29 cellular contexts compared by ENCODE assay signal in genomic region chrX:70044541-70045245, GRCh38. TPM values are rescaled to one million over a fixed set of nuclear protein-coding genes. Genes with fewer than 3 reads are reported as not detected.
DNase-seq lines count a peak whose midpoint lies in the region; ATAC-seq and TF ChIP-seq lines count a peak whose summit lies in the region.
"Had no signal": no experiment of that assay in that cellular context is flagged by ENCODE, and none has a peak within 500 bp of the region (broad histone marks: within the 10 kb centered on the region; RNA-seq: fewer than 3 reads in every experiment).

No MANE protein-coding gene starts in this region.

- H3F3A ChIP-seq in PC-3 (ENCODE audit: low read length, unreplicated experiment) (no peaks in the 10 kb centered on the region), GM23338 (replicated peaks; ENCODE audit: low read depth) (no peaks in the 10 kb centered on the region)

- TF ChIP-seq CTCF in PC-3 (conservative IDR thresholded peaks at IDR 0.05; ENCODE audit: low read depth, low read length): no peak
- TF ChIP-seq CTCF in fibroblast of pulmonary artery (IDR thresholded peaks at IDR 0.05; ENCODE audit: low read length, missing control alignments): no peak
- TF ChIP-seq CTCF in spleen (IDR thresholded peaks at IDR 0.05 in 8 of 11, conservative IDR thresholded peaks at IDR 0.05 in 3 of 11): no peak
- no peak for TF ChIP-seq CTCF in GM23338 (conservative IDR thresholded peaks at IDR 0.05; ENCODE audit: low read depth in 2 of 2)

- no peak overlapping the region for H3K9ac ChIP-seq in PC-3 (ENCODE audit: low read length)

- no peak for TF ChIP-seq POLR2A in spleen (IDR thresholded peaks at IDR 0.05)

- no peaks in the 10 kb centered on the region for H3K9me3 ChIP-seq in PC-3 (ENCODE audit: low read length)
- H3K9me3 ChIP-seq in spleen: no peaks in the 10 kb centered on the region
- H3K9me3 ChIP-seq: heart right ventricle had no signal

- POLR2A ChIA-PET in PC-3 (lab: Charles Lee; ENCODE audit: unreplicated experiment): no interaction called here

- no peaks in the 10 kb centered on the region for H3K9me3 Mint-ChIP-seq in GM23338
- H3K9me3 Mint-ChIP-seq: activated CD4-positive, alpha-beta T cell treated with anti-CD3 and anti-CD28 coated beads, Interleukin-2, amount 10 ng/mL, durations not matched to agents 7 days and 5 days; activated T-cell treated with anti-CD3 and anti-CD28 coated beads, Interleukin-2, amount 50 U/mL, for 72 hours; CD4-positive, alpha-beta T cell had no signal

- ATAC-seq in PC-3 (peak; percentile 66), GM23338 (no peak), GM21825 (IDR thresholded peaks at IDR 0.05; ENCODE audit: unreplicated experiment) (no peak)
- ATAC-seq: activated T-cell treated with anti-CD3 and anti-CD28 coated beads, Interleukin-2, amount 50 U/mL, for 72 hours; heart right ventricle; left colon had no signal

- no peaks in the 10 kb centered on the region for H3K79me2 ChIP-seq in PC-3 (ENCODE audit: low read length)
- H3K79me2 ChIP-seq in GM23338 (replicated peaks; ENCODE audit: insufficient read depth): no peaks in the 10 kb centered on the region

- intact Hi-C loops in PC-3 (cut with micrococcal nuclease): no loop called here
- intact Hi-C loops in spleen (cut with DNase I; ENCODE audit: low total_unique reads): no loop called here

- WGBS in spleen, 5 donors: 59 to 88% (median 70%) methylated on average over 4 of the region's 4 CpGs

- H3K9me2 ChIP-seq in PC-3 (replicated peaks; ENCODE audit: low read length): no peaks in the 10 kb centered on the region
- H3K9me2 ChIP-seq in GM23338 (ENCODE audit: insufficient read depth): no peaks in the 10 kb centered on the region

- H3K27ac ChIP-seq in PC-3 (ENCODE audit: low read length) (peak overlapping the region; percentile 62), spleen (no peak overlapping the region), GM23338 (ENCODE audit: low read depth) (no peak overlapping the region)
- H3K27ac ChIP-seq: heart right ventricle, HL-60, RWPE1, SK-N-MC had no signal

- H3K4me1 ChIP-seq in PC-3 (ENCODE audit: insufficient read depth, low read length): peaks cover 47% of the 10 kb centered on the region
- no peaks in the 10 kb centered on the region for H3K4me1 ChIP-seq in spleen
- H3K4me1 ChIP-seq in GM23338 (ENCODE audit: insufficient read depth): no peaks in the 10 kb centered on the region

- BruUV-seq in PC-3 (replicated peaks; lab: Mats Ljungman, UMichigan): no TSS peak

- no peak overlapping the region for H3K27ac Mint-ChIP-seq in GM23338
- H3K27ac Mint-ChIP-seq: activated CD4-positive, alpha-beta T cell treated with anti-CD3 and anti-CD28 coated beads, Interleukin-2, amount 10 ng/mL, durations not matched to agents 7 days and 5 days; activated T-cell treated with anti-CD3 and anti-CD28 coated beads, Interleukin-2, amount 50 U/mL, for 72 hours; CD4-positive, alpha-beta T cell; H9; naive B cell had no signal

- H3K4me1 Mint-ChIP-seq in GM23338: peaks cover 2% of the 10 kb centered on the region
- H3K4me1 Mint-ChIP-seq: activated CD4-positive, alpha-beta T cell treated with anti-CD3 and anti-CD28 coated beads, Interleukin-2, amount 10 ng/mL, durations not matched to agents 7 days and 5 days; H9; naive B cell had no signal

- peak; percentile 21 for DNase-seq in EL
- DNase-seq in PC-3: peak; percentile 61
- DNase-seq in fibroblast of pulmonary artery (ENCODE audit: low read depth): peak; percentile 41
- peak; percentile 70 for DNase-seq in spleen
- DNase-seq in GM23338 (ENCODE audit: low spot score): no peak
- DNase-seq in ureter (ENCODE audit: low spot score): no peak
- DNase-seq: activated CD4-positive, alpha-beta T cell treated with anti-CD3 and anti-CD28 coated beads, Interleukin-2, amount 10 ng/mL, durations not matched to agents 7 days and 5 days; activated naive CD4-positive, alpha-beta T cell treated with Interleukin-2 at 50 U/mL for 16 hours; activated T-cell treated with anti-CD3 and anti-CD28 coated beads, Interleukin-2, amount 50 U/mL, for 72 hours; CD4-positive, alpha-beta T cell; DMS153; H9; heart right ventricle; left colon; naive B cell; NCI-H2029 treated with DMSO at 0.1 percent for 48 hours; NCI-H82; nucleus accumbens; stimulated activated CD4-positive, alpha-beta T cell treated with anti-CD3 and anti-CD28 coated beads, Interleukin-4, amount 100 ng/mL, for 1 hour; stimulated activated naive CD4-positive, alpha-beta T cell had no signal

- H3K36me3 ChIP-seq in PC-3 (ENCODE audit: low read depth, low read length) (no peaks in the 10 kb centered on the region), spleen (no peaks in the 10 kb centered on the region), GM23338 (ENCODE audit: insufficient read depth) (no peaks in the 10 kb centered on the region)
- H3K36me3 ChIP-seq: heart right ventricle had no signal

- H3K27me3 ChIP-seq in PC-3 (ENCODE audit: low read length) (no peaks in the 10 kb centered on the region), spleen (replicated peaks in 1 of 7) (peaks cover 0 to 14% (median 0%) of the 10 kb centered on the region in 7 donors), GM23338 (ENCODE audit: insufficient read depth) (no peaks in the 10 kb centered on the region)

- CTCF ChIA-PET in PC-3 (lab: Charles Lee): no interaction called here

- H3K4me2 ChIP-seq in PC-3 (ENCODE audit: low read length) (peak overlapping the region; percentile 12; the same call in 1 of the 2 replicates), GM23338 (no peak overlapping the region)

- no peaks in the 10 kb centered on the region for H4K20me1 ChIP-seq in PC-3 (ENCODE audit: low read length)
- no peaks in the 10 kb centered on the region for H4K20me1 ChIP-seq in GM23338 (replicated peaks; ENCODE audit: insufficient read depth)

- H3K27me3 Mint-ChIP-seq in GM23338 (ENCODE audit: insufficient read depth, low read depth, poor library complexity): peaks cover 2% of the 10 kb centered on the region
- H3K27me3 Mint-ChIP-seq: CD4-positive, alpha-beta T cell had no signal

- H2AFZ ChIP-seq in PC-3 (ENCODE audit: low read length) (no peak overlapping the region), GM23338 (no peak overlapping the region)

- H3K4me3 Mint-ChIP-seq in GM23338: no peak overlapping the region
- H3K4me3 Mint-ChIP-seq: activated CD4-positive, alpha-beta T cell treated with anti-CD3 and anti-CD28 coated beads, Interleukin-2, amount 10 ng/mL, durations not matched to agents 7 days and 5 days; activated T-cell treated with anti-CD3 and anti-CD28 coated beads, Interleukin-2, amount 50 U/mL, for 72 hours; CD4-positive, alpha-beta T cell; H9; naive B cell had no signal

- H3K4me3 ChIP-seq in PC-3 (ENCODE audit: low read length) (no peak overlapping the region), fibroblast of pulmonary artery (replicated peaks; ENCODE audit: low read depth, low read length) (no peak overlapping the region), spleen (no peak overlapping the region), GM23338 (no peak overlapping the region)
- H3K4me3 ChIP-seq: heart right ventricle, SK-N-MC had no signal

- H3K36me3 Mint-ChIP-seq in GM23338 (ENCODE audit: low read depth): no peaks in the 10 kb centered on the region
- H3K36me3 Mint-ChIP-seq: naive B cell had no signal

TF ChIP-seq in GM23338, 12 proteins besides CTCF, POLR2A, EP300 and RAD21:
- TF ChIP-seq ZNF114 (CRISPR knock-in tag; IDR thresholded peaks at IDR 0.05) (no peak), JUNB (IDR thresholded peaks at IDR 0.05; ENCODE audit: unreplicated experiment) (no peak)

RNA-seq across cellular contexts. Expression of gene AWAT2, which starts 5.0 kb away (rescaled TPM):
- not detected in 2 replicates for total RNA-seq in PC-3 (2014; rRNA removed)
- not detected for total RNA-seq in spleen
- polyA plus RNA-seq in spleen: not detected
- total RNA-seq in GM23338 (2014; rRNA removed; shearing (Covaris generic)): not detected in 2 replicates
- not detected in 2 replicates for polyA plus RNA-seq in GM23338 (2016; fragmentation: Nextera tagmentation; extraction: Ambion mirVana)
- total RNA-seq in ureter: not detected
- total RNA-seq: activated CD4-positive, alpha-beta T cell treated with anti-CD3 and anti-CD28 coated beads, Interleukin-2, amount 10 ng/mL, durations not matched to agents 7 days and 5 days; activated T-cell treated with anti-CD3 and anti-CD28 coated beads, Interleukin-2, amount 50 U/mL, for 72 hours; CD4-positive, alpha-beta T cell; fibroblast of lung; H9; heart right ventricle; left colon; mesenteric fat pad; renal cortical epithelial cell; T-helper 2 cell treated with Interferon-gamma antibody and Interleukin-4, amounts not matched to agents 100 ng/mL and 5 ng/mL, for 36 hours; temporal lobe had no signal
- polyA plus RNA-seq: fibroblast of lung, heart right ventricle had no signal

RNA-seq across cellular contexts. Expression of gene OTUD6A, which starts 17.6 kb away (rescaled TPM):
- not detected in 2 replicates for total RNA-seq in PC-3 (2014; rRNA removed)
- total RNA-seq in spleen: not detected
- not detected for polyA plus RNA-seq in spleen
- 0.17 TPM in 1 of 2 replicates, not detected in the other for total RNA-seq in GM23338 (2014; rRNA removed; shearing (Covaris generic))
- polyA plus RNA-seq in GM23338 (2016; fragmentation: Nextera tagmentation; extraction: Ambion mirVana): not detected in 2 replicates
- total RNA-seq in ureter: not detected
- total RNA-seq: activated CD4-positive, alpha-beta T cell treated with anti-CD3 and anti-CD28 coated beads, Interleukin-2, amount 10 ng/mL, durations not matched to agents 7 days and 5 days; activated T-cell treated with anti-CD3 and anti-CD28 coated beads, Interleukin-2, amount 50 U/mL, for 72 hours; CD4-positive, alpha-beta T cell; fibroblast of lung; H9; heart right ventricle; left colon; mesenteric fat pad; renal cortical epithelial cell; T-helper 2 cell treated with Interferon-gamma antibody and Interleukin-4, amounts not matched to agents 100 ng/mL and 5 ng/mL, for 36 hours; temporal lobe had no signal
- polyA plus RNA-seq: fibroblast of lung, heart right ventricle had no signal

Comparison
In these comparisons a context has a peak if more than half of its experiments do, and no peak if none do; other contexts are left out.
1. DNase-seq: peak in EL (single experiment), PC-3 (single experiment), fibroblast of pulmonary artery (single experiment) and spleen (single experiment); none in GM23338 (single experiment) and ureter (single experiment).